In genomic region chr12:57863676-57864075, GRCh38 we compare ENCODE assay signal across 22 cellular contexts. TPM values are rescaled to one million over a fixed set of nuclear protein-coding genes. Genes with fewer than 3 reads are reported as not detected.
DNase-seq lines count a peak whose midpoint lies in the region; TF ChIP-seq lines count a peak whose summit lies in the region.
"Had no signal": no experiment of that assay in that cellular context is flagged by ENCODE, and none has a peak within 500 bp of the region (broad histone marks: within the 10 kb centered on the region; RNA-seq: fewer than 3 reads in every experiment).

No MANE protein-coding gene starts in this region.

- peak overlapping the region; percentile 94 for H3K27ac ChIP-seq in GM23248
- H3K27ac ChIP-seq in coronary artery = peak overlapping the region; percentile 94 to 98
- H3K27ac ChIP-seq in neuronal stem cell (replicated peaks; ENCODE audit: low read length) = no peak overlapping the region
- H3K27ac ChIP-seq in temporal lobe (ENCODE audit: low read depth, low read length) = peak overlapping the region; percentile 57
- H3K27ac ChIP-seq in brain microvascular endothelial cell = no peak overlapping the region
- H3K27ac ChIP-seq: BLaER1 had no signal

- no peaks in the 10 kb centered on the region for H3K9me2 ChIP-seq in GM23248 (ENCODE audit: insufficient read depth)

- H4K91ac ChIP-seq in neuronal stem cell (ENCODE audit: low read depth, low read length, poor library complexity) = no peak overlapping the region

- WGBS in GM23248 (ENCODE audit: low coverage in 1 of 2, low lambda C conversion rate in 2 of 2, missing lambda C conversion rate in 2 of 2), 2 experiments = 56 to 75% methylated on average over 1 of the region's 1 CpG
- no CpG with 5 or more reads among the region's 1 CpG for WGBS in neuronal stem cell (ENCODE audit: extremely low coverage in 2 of 2, insufficient read length in 2 of 2, insufficient replicate concordance in 1 of 2), 2 donors

- no peak for TF ChIP-seq CTCF in coronary artery (IDR thresholded peaks at IDR 0.05)
- TF ChIP-seq CTCF in brain microvascular endothelial cell (IDR thresholded peaks at IDR 0.05; ENCODE audit: low read depth, low read length, missing control alignments) = no peak

- no peaks in the 10 kb centered on the region for H3K79me1 ChIP-seq in neuronal stem cell (ENCODE audit: low read depth, low read length)

- no peak overlapping the region for H3K4me2 ChIP-seq in GM23248 (ENCODE audit: unreplicated experiment)
- no peak overlapping the region for H3K4me2 ChIP-seq in neuronal stem cell (ENCODE audit: insufficient read depth, low read length, poor library complexity, severe bottlenecking)

- no peak overlapping the region for H3K14ac ChIP-seq in neuronal stem cell (ENCODE audit: low read length)

- H3K9ac ChIP-seq in GM23248 (no peak overlapping the region), neuronal stem cell (ENCODE audit: low read depth, low read length, poor library complexity) (no peak overlapping the region)
- H3K9ac ChIP-seq: BLaER1 had no signal

- no peaks in the 10 kb centered on the region for H3K79me2 ChIP-seq in GM23248 (ENCODE audit: insufficient read depth)

- DNase-seq in GM23248 (no peak), coronary artery (ENCODE audit: low spot score) (no peak), neuronal stem cell (ENCODE audit: low spot score) (no peak), LoVo (ENCODE audit: low spot score) (no peak), SKM-1 (lab: John Stamatoyannopoulos, UW; ENCODE audit: unreplicated experiment) (no peak), AG08395 (ENCODE audit: low spot score) (no peak), brain microvascular endothelial cell (no peak)
- DNase-seq: activated CD4-positive, alpha-beta T cell treated with anti-CD3 and anti-CD28 coated beads for 1 hour; activated naive CD4-positive, alpha-beta T cell; activated T-cell treated with anti-CD3 and anti-CD28 coated beads, Interleukin-2, amount 50 U/mL, for 4 hours; Caco-2; DMS79 treated with DMSO at 0.1 percent for 48 hours; foreskin keratinocyte; NCI-H1092; NCI-H2081; occipital lobe; OCI-M1; Right ventricle myocardium superior; T-helper 1 cell had no signal

- H4K8ac ChIP-seq in neuronal stem cell (ENCODE audit: low read depth, low read length) = no peak overlapping the region

- no peak overlapping the region for H3K4ac ChIP-seq in neuronal stem cell (ENCODE audit: low read length)

- H3F3A ChIP-seq in GM23248 (ENCODE audit: insufficient read depth) = peaks cover 26% of the 10 kb centered on the region

- H3K18ac ChIP-seq in neuronal stem cell (ENCODE audit: low read length) = peak overlapping the region; percentile 85

- in situ Hi-C loops in GM23248 (cut with MboI) = no loop called here
- in situ Hi-C loops in brain microvascular endothelial cell (cut with HindIII; ENCODE audit: low pct_ligation_motif_present, low sequenced_read_pairs) = no loop called here

- H3K4me3 ChIP-seq in GM23248 (no peak overlapping the region), coronary artery (no peak overlapping the region), neuronal stem cell (ENCODE audit: low read length in 2 of 2) (no peak overlapping the region), brain microvascular endothelial cell (ENCODE audit: low read depth, low read length) (no peak overlapping the region)
- H3K4me3 ChIP-seq: lung had no signal

- no peak overlapping the region for H2BK5ac ChIP-seq in neuronal stem cell (ENCODE audit: low read length)

- H3K36me3 ChIP-seq in GM23248 (ENCODE audit: low read depth) (no peaks in the 10 kb centered on the region), neuronal stem cell (replicated peaks in 1 of 2; ENCODE audit: control insufficient read depth in 2 of 2, insufficient read depth in 2 of 2, low read length in 2 of 2) (no peaks in the 10 kb centered on the region), brain microvascular endothelial cell (replicated peaks) (no peaks in the 10 kb centered on the region)
- H3K36me3 ChIP-seq: BLaER1 had no signal

- no peak overlapping the region for H2BK12ac ChIP-seq in neuronal stem cell (ENCODE audit: low read length)

- no peak overlapping the region for H2BK120ac ChIP-seq in neuronal stem cell (ENCODE audit: low read depth, low read length)

- no peak overlapping the region for H2BK15ac ChIP-seq in neuronal stem cell (ENCODE audit: low read length)

- no peak overlapping the region for H3K23ac ChIP-seq in neuronal stem cell (ENCODE audit: low read depth, low read length, poor library complexity)

- peak overlapping the region; percentile 81; the same call in 1 of the 2 replicates for H2AFZ ChIP-seq in GM23248
- H2AFZ ChIP-seq in neuronal stem cell (ENCODE audit: low read length) = no peak overlapping the region

- H4K20me1 ChIP-seq in GM23248 (ENCODE audit: insufficient read depth) = no peaks in the 10 kb centered on the region
- H4K20me1 ChIP-seq: BLaER1 had no signal

- H3K9me3 ChIP-seq in GM23248 (ENCODE audit: low read depth) (no peaks in the 10 kb centered on the region), neuronal stem cell (replicated peaks in 1 of 2; ENCODE audit: control insufficient read depth in 2 of 2, insufficient read depth in 1 of 2, low read depth in 1 of 2, low read length in 2 of 2) (peaks cover 0 to 4% of the 10 kb centered on the region in 2 donors)
- H3K9me3 ChIP-seq: BLaER1, Caco-2 had no signal

- H2AK5ac ChIP-seq in neuronal stem cell (ENCODE audit: low read depth, low read length) = no peak overlapping the region

- H3K27me3 ChIP-seq in GM23248 (replicated peaks; ENCODE audit: insufficient read depth) (no peaks in the 10 kb centered on the region), neuronal stem cell (ENCODE audit: control insufficient read depth in 3 of 3, insufficient read depth in 3 of 3, low read depth in 1 of 3, low read length in 3 of 3) (peaks cover 0 to 13% (median 8%) of the 10 kb centered on the region in 3 experiments), brain microvascular endothelial cell (replicated peaks) (no peaks in the 10 kb centered on the region)
- H3K27me3 ChIP-seq: foreskin keratinocyte had no signal

- H3K4me1 ChIP-seq in GM23248 (ENCODE audit: insufficient read depth) = peaks cover 28% of the 10 kb centered on the region
- H3K4me1 ChIP-seq in neuronal stem cell (ENCODE audit: control insufficient read depth in 2 of 2, insufficient read depth in 1 of 2, low read depth in 1 of 2, low read length in 2 of 2) = peaks cover 9 to 11% of the 10 kb centered on the region in 2 donors

RNA-seq across cellular contexts. Expression of gene CTDSP2, which starts 17.1 kb away (rescaled TPM):
- total RNA-seq in GM23248 (2014; rRNA removed; shearing (Covaris generic)) = 97.3 and 109 TPM in 2 replicates
- 51.7 and 52.7 TPM in 2 replicates for polyA plus RNA-seq in GM23248 (2016; fragmentation: Nextera tagmentation; extraction: Ambion mirVana)
- 72.5 TPM for polyA plus RNA-seq in neuronal stem cell (2013, experiment 1 of 2)
- 71.9 TPM for polyA plus RNA-seq in neuronal stem cell (2013, experiment 2 of 2)
- 22.9 TPM for total RNA-seq in temporal lobe

RNA-seq across cellular contexts. Expression of gene AVIL, which starts 45.1 kb away (rescaled TPM):
- 1.4 and 3.4 TPM in 2 replicates for total RNA-seq in GM23248 (2014; rRNA removed; shearing (Covaris generic))
- polyA plus RNA-seq in GM23248 (2016; fragmentation: Nextera tagmentation; extraction: Ambion mirVana) = 1.9 and 2.4 TPM in 2 replicates
- polyA plus RNA-seq in neuronal stem cell (2013, experiment 1 of 2) = 0.15 TPM
- polyA plus RNA-seq in neuronal stem cell (2013, experiment 2 of 2) = 0.17 TPM
- 1.2 TPM for total RNA-seq in temporal lobe

Comparison
In these comparisons a context has a peak if more than half of its experiments do, and no peak if none do; other contexts are left out.
1. H3K27ac ChIP-seq: peak in GM23248 (single experiment), coronary artery (2 of 2) and temporal lobe (single experiment); none in neuronal stem cell (single experiment) and brain microvascular endothelial cell (single experiment).